ENCODE assay signal across 8 cellular contexts in genomic region chr22:20080776-20081654, GRCh38. TPM values are rescaled to one million over a fixed set of nuclear protein-coding genes. Genes with fewer than 3 reads are reported as not detected.
A peak's percentile ranks its signal among the peaks of the same experiment; 100 is the strongest.
DNase-seq lines count a peak whose midpoint lies in the region; ATAC-seq and TF ChIP-seq lines count a peak whose summit lies in the region.

No MANE protein-coding gene starts in this region.

- no peaks in the 10 kb centered on the region for H3K9me3 Mint-ChIP-seq in CD4-positive, CD25-positive, alpha-beta regulatory T cell
- H3K9me3 Mint-ChIP-seq in memory B cell = no peaks in the 10 kb centered on the region

- CTCF ChIA-PET in HCT116 (lab: Charles Lee) = no interaction called here

- no peak overlapping the region for H2AFZ ChIP-seq in HCT116 (ENCODE audit: low read depth, low read length, poor library complexity, severe bottlenecking)

- peaks cover 11% of the 10 kb centered on the region; the same call in 1 of the 2 replicates for H4K20me1 ChIP-seq in HCT116 (ENCODE audit: insufficient read depth)

- peak in 1 of 3 donors; percentile 19 for DNase-seq in CD4-positive, CD25-positive, alpha-beta regulatory T cell
- no peak for DNase-seq in HCT116 (ENCODE audit: low read depth, low spot score)
- no peak for DNase-seq in SK-N-MC (ENCODE audit: low read depth, low spot score)
- peak; percentile 67 for DNase-seq in ecto neural progenitor cell (ENCODE audit: low spot score)
- no peak for DNase-seq in memory B cell (ENCODE audit: low spot score in 2 of 2)
- peak in 1 of 2 donors; percentile 67 for DNase-seq in tibial artery
- no peak for DNase-seq in stimulated activated CD4-positive, alpha-beta T cell treated with anti-CD3 and anti-CD28 coated beads, Interleukin-4, amount 100 ng/mL, for 1 hour

- no peaks in the 10 kb centered on the region for H3K27me3 Mint-ChIP-seq in CD4-positive, CD25-positive, alpha-beta regulatory T cell
- H3K27me3 Mint-ChIP-seq in memory B cell = no peaks in the 10 kb centered on the region

- peak overlapping the region; percentile 97 for H3K4me2 ChIP-seq in HCT116 (ENCODE audit: low read length)

- RAD21 ChIA-PET in HCT116 (lab: Charles Lee; ENCODE audit: low non-redundant PET in 1 of 2, low total read pairs in 2 of 2, uncharacterized antibody in 2 of 2, unreplicated experiment in 2 of 2) = no interaction called here

- peak overlapping the region; percentile 74 for H3K27ac ChIP-seq in CD4-positive, CD25-positive, alpha-beta regulatory T cell (ENCODE audit: insufficient read depth, low read length, poor library complexity, severe bottlenecking)
- peak overlapping the region; percentile 93 for H3K27ac ChIP-seq in HCT116 (ENCODE audit: low read depth, low read length)
- peak overlapping the region; percentile 81 for H3K27ac ChIP-seq in SK-N-MC
- peak overlapping the region; percentile 82 to 83 for H3K27ac ChIP-seq in tibial artery

- intact Hi-C loops in HCT116 (cut with micrococcal nuclease) (loop anchor here (1.0 to 10.0 kb wide), 2 partner anchors 36 to 96 kb away; partner anchors contain the start of gene TRMT2A), tibial artery (cut with DNase I; ENCODE audit: low total_unique reads) (no loop called here)

- TSS peak; percentile 48 for BruUV-seq in HCT116 (replicated peaks; lab: Mats Ljungman, UMichigan)

- TF ChIP-seq POLR2A in HCT116 (IDR thresholded peaks at IDR 0.05; ENCODE audit: borderline replicate concordance, extremely low read depth, insufficient read depth, insufficient read length) = no peak

- H3K9me3 ChIP-seq in CD4-positive, CD25-positive, alpha-beta regulatory T cell (ENCODE audit: control insufficient read depth in 2 of 2, low read length in 2 of 2) = no peaks in the 10 kb centered on the region
- H3K9me3 ChIP-seq in HCT116 (ENCODE audit: control insufficient read depth in 1 of 2, insufficient read depth in 1 of 2, low read depth in 1 of 2, low read length in 2 of 2) = no peaks in the 10 kb centered on the region
- H3K9me3 ChIP-seq in SK-N-MC (ENCODE audit: low read depth, low read length) = no peaks in the 10 kb centered on the region
- H3K9me3 ChIP-seq in tibial artery = no peaks in the 10 kb centered on the region

- peak overlapping the region; percentile 82 to 96 (median 89) for H3K4me3 Mint-ChIP-seq in CD4-positive, CD25-positive, alpha-beta regulatory T cell
- peak overlapping the region; percentile 56 for H3K4me3 Mint-ChIP-seq in memory B cell

- no peaks in the 10 kb centered on the region for H3K9me2 ChIP-seq in HCT116 (ENCODE audit: insufficient read depth)

- TF ChIP-seq RAD21 in HCT116 (IDR thresholded peaks at IDR 0.05; ENCODE audit: low read depth) = no peak

- peak overlapping the region; percentile 96 for H3K4me3 ChIP-seq in CD4-positive, CD25-positive, alpha-beta regulatory T cell (ENCODE audit: low read depth, low read length)
- H3K4me3 ChIP-seq in HCT116 (replicated peaks in 1 of 2; ENCODE audit: low read depth in 1 of 2, low read length in 2 of 2) (peak overlapping the region; percentile 85 to 99), SK-N-MC (peak overlapping the region; percentile 81), tibial artery (peak overlapping the region; percentile 76 to 86)

- H3K79me2 ChIP-seq in HCT116 (ENCODE audit: insufficient read depth, low read length) = peaks cover 57% of the 10 kb centered on the region

- H3K4me1 Mint-ChIP-seq in CD4-positive, CD25-positive, alpha-beta regulatory T cell = peaks cover 4 to 56% (median 33%) of the 10 kb centered on the region in 4 donors
- H3K4me1 Mint-ChIP-seq in memory B cell = peaks cover 26% of the 10 kb centered on the region

- H3K36me3 Mint-ChIP-seq in CD4-positive, CD25-positive, alpha-beta regulatory T cell = peaks cover 6% of the 10 kb centered on the region
- H3K36me3 Mint-ChIP-seq in memory B cell = no peaks in the 10 kb centered on the region

- no peaks in the 10 kb centered on the region for H3K27me3 ChIP-seq in CD4-positive, CD25-positive, alpha-beta regulatory T cell (ENCODE audit: control insufficient read depth, insufficient read depth, low read length)
- no peaks in the 10 kb centered on the region for H3K27me3 ChIP-seq in HCT116 (ENCODE audit: insufficient read depth, low read length)
- no peaks in the 10 kb centered on the region for H3K27me3 ChIP-seq in tibial artery

- peak overlapping the region; percentile 76 to 90 (median 87) for H3K27ac Mint-ChIP-seq in CD4-positive, CD25-positive, alpha-beta regulatory T cell
- no peak overlapping the region for H3K27ac Mint-ChIP-seq in memory B cell

- no peak for TF ChIP-seq CTCF in HCT116 (IDR thresholded peaks at IDR 0.05 in 2 of 3, conservative IDR thresholded peaks at IDR 0.05 in 1 of 3; ENCODE audit: borderline replicate concordance in 1 of 3, insufficient read depth in 1 of 3, low read depth in 2 of 3, low read length in 2 of 3)
- TF ChIP-seq CTCF in tibial artery (IDR thresholded peaks at IDR 0.05) = no peak

- POLR2A ChIA-PET in HCT116 (lab: Charles Lee) = no interaction called here

- peaks cover 38% of the 10 kb centered on the region for H3K4me1 ChIP-seq in CD4-positive, CD25-positive, alpha-beta regulatory T cell (ENCODE audit: control insufficient read depth, insufficient read depth, low read length, poor library complexity, severe bottlenecking)
- peaks cover 13 to 38% of the 10 kb centered on the region in 2 experiments for H3K4me1 ChIP-seq in HCT116 (ENCODE audit: control insufficient read depth in 1 of 2, insufficient read depth in 2 of 2, low read length in 2 of 2)
- H3K4me1 ChIP-seq in tibial artery = peaks cover 6 to 54% (median 39%) of the 10 kb centered on the region in 4 donors

- peak overlapping the region; percentile 96 for H3K9ac ChIP-seq in HCT116 (ENCODE audit: low read length)
- H3K9ac ChIP-seq in SK-N-MC (ENCODE audit: insufficient read length) = peak overlapping the region; percentile 90

- H3K36me3 ChIP-seq in CD4-positive, CD25-positive, alpha-beta regulatory T cell (ENCODE audit: control insufficient read depth, insufficient read depth, low read length) = peaks cover 6% of the 10 kb centered on the region
- H3K36me3 ChIP-seq in HCT116 (ENCODE audit: control insufficient read depth in 1 of 2, insufficient read depth in 2 of 2, low read length in 2 of 2) = peaks cover 6 to 16% of the 10 kb centered on the region in 2 experiments; a peak in 2 of 4 replicates
- peaks cover 13% of the 10 kb centered on the region for H3K36me3 ChIP-seq in SK-N-MC (ENCODE audit: insufficient read depth, low read length)
- H3K36me3 ChIP-seq in tibial artery = peaks cover 4 to 8% (median 5%) of the 10 kb centered on the region in 3 donors

- ATAC-seq in CD4-positive, CD25-positive, alpha-beta regulatory T cell (ENCODE audit: low read depth in 2 of 2) = no peak
- ATAC-seq in HCT116 (no peak), memory B cell (ENCODE audit: low read depth) (no peak), GM18498 (IDR thresholded peaks at IDR 0.05; ENCODE audit: unreplicated experiment) (no peak)

TF ChIP-seq in HCT116, 20 proteins besides CTCF, POLR2A, EP300 and RAD21 (continues in another document):
- TF ChIP-seq REST (IDR thresholded peaks at IDR 0.05; ENCODE audit: low read depth) (no peak), SP1 (IDR thresholded peaks at IDR 0.05; ENCODE audit: low read depth) (no peak), SIN3A (IDR thresholded peaks at IDR 0.05; ENCODE audit: low read depth) (no peak)

RNA-seq across cellular contexts. Expression of gene DGCR8, which starts 1.0 kb away (rescaled TPM):
- total RNA-seq in CD4-positive, CD25-positive, alpha-beta regulatory T cell = 41.1 TPM
- 1 to 10 TPM; 2.7 to 6.6 (median 4.5) TPM for polyA plus RNA-seq in CD4-positive, CD25-positive, alpha-beta regulatory T cell
- 43.8 TPM for total RNA-seq in HCT116 (2021; ENCODE audit: unreplicated experiment)
- polyA plus RNA-seq in HCT116 (2012) = 24.2 and 25.3 TPM in 2 replicates

RNA-seq across cellular contexts. Expression of gene RANBP1, which starts 34.9 kb away (rescaled TPM):
- total RNA-seq in CD4-positive, CD25-positive, alpha-beta regulatory T cell = 67.2 TPM
- 10 to 100 TPM; 80.7 to 93.9 (median 90.2) TPM for polyA plus RNA-seq in CD4-positive, CD25-positive, alpha-beta regulatory T cell
- 351 TPM for total RNA-seq in HCT116 (2021; ENCODE audit: unreplicated experiment)
- 240 and 283 TPM in 2 replicates for polyA plus RNA-seq in HCT116 (2012)

RNA-seq across cellular contexts. Expression of gene TRMT2A, which starts 36.0 kb away (rescaled TPM):
- 75.2 TPM for total RNA-seq in CD4-positive, CD25-positive, alpha-beta regulatory T cell
- polyA plus RNA-seq in CD4-positive, CD25-positive, alpha-beta regulatory T cell = 10 to 100 TPM; 24.5 to 30.2 (median 28.1) TPM
- 67.3 TPM for total RNA-seq in HCT116 (2021; ENCODE audit: unreplicated experiment)
- 43.8 and 47.9 TPM in 2 replicates for polyA plus RNA-seq in HCT116 (2012)

RNA-seq across cellular contexts. Expression of gene ZDHHC8, which starts 50.6 kb away (rescaled TPM):
- total RNA-seq in CD4-positive, CD25-positive, alpha-beta regulatory T cell = 76.7 TPM
- 1 to 10 TPM; 1.2 to 4.3 (median 1.6) TPM for polyA plus RNA-seq in CD4-positive, CD25-positive, alpha-beta regulatory T cell
- 89.3 TPM for total RNA-seq in HCT116 (2021; ENCODE audit: unreplicated experiment)
- 46.9 and 49.5 TPM in 2 replicates for polyA plus RNA-seq in HCT116 (2012)
